15 cellular contexts compared by ENCODE assay signal in the genomic region with DNA sequence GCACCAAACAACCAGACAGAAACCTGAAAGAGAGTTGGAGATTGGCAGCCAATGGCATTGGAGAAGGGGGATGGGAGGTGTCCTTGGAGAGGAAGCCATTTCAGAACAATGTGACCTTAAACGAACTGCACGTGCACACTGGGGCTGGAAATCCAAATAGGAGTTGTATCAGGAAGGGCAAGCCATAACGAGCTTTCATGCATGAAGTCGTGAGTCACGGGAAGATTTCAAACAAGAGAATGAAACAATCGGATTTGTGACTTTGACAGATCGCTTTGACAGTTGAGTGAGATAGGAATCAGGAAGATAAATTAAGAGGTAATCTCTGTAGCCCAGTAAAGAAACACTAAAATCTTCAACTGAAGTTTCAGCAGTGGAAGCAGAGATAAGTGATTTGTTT.
"Had no signal": no experiment of that assay in that cellular context is flagged by ENCODE, and none has a peak within 500 bp of the region (broad histone marks: within the 10 kb centered on the region; RNA-seq: fewer than 3 reads in every experiment).

No MANE protein-coding gene starts in this region.

- H3K27me3 ChIP-seq: gastroesophageal sphincter, heart right ventricle had no signal

- FAIRE-seq: astrocyte, urothelium cell line had no signal

- H3K27ac Mint-ChIP-seq: activated CD4-positive, alpha-beta memory T cell treated with anti-CD3 and anti-CD28 coated beads, Interleukin-2, amount 10 ng/mL, durations not matched to agents 7 days and 5 days; effector memory CD8-positive, alpha-beta T cell; naive thymus-derived CD4-positive, alpha-beta T cell; stimulated activated effector memory CD8-positive, alpha-beta T cell treated with anti-CD3 and anti-CD28 coated beads, Interleukin-12 subunit alpha, Interleukin-12 subunit beta, amount 100 ng/mL, for 72 hours had no signal

- H3K27me3 Mint-ChIP-seq: activated CD4-positive, alpha-beta memory T cell treated with anti-CD3 and anti-CD28 coated beads, Interleukin-2, amount 10 ng/mL, durations not matched to agents 7 days and 5 days; effector memory CD8-positive, alpha-beta T cell; naive thymus-derived CD4-positive, alpha-beta T cell had no signal

- H3K36me3 Mint-ChIP-seq: stimulated activated effector memory CD8-positive, alpha-beta T cell treated with anti-CD3 and anti-CD28 coated beads, Interleukin-12 subunit alpha, Interleukin-12 subunit beta, amount 100 ng/mL, for 72 hours had no signal

- ATAC-seq: activated T-cell treated with anti-CD3 and anti-CD28 coated beads, Interleukin-2, amount 50 U/mL, for 4 hours; effector memory CD8-positive, alpha-beta T cell; gastroesophageal sphincter; heart right ventricle; left lobe of liver; naive thymus-derived CD4-positive, alpha-beta T cell; stimulated activated effector memory CD8-positive, alpha-beta T cell treated with anti-CD3 and anti-CD28 coated beads, Interleukin-12 subunit alpha, Interleukin-12 subunit beta, amount 100 ng/mL, for 72 hours had no signal

- H3K4me3 Mint-ChIP-seq: activated CD4-positive, alpha-beta memory T cell treated with anti-CD3 and anti-CD28 coated beads, Interleukin-2, amount 10 ng/mL, durations not matched to agents 7 days and 5 days; activated T-cell treated with anti-CD3 and anti-CD28 coated beads, Interleukin-2, amount 50 U/mL, for 4 hours; effector memory CD8-positive, alpha-beta T cell; naive thymus-derived CD4-positive, alpha-beta T cell; stimulated activated effector memory CD8-positive, alpha-beta T cell treated with anti-CD3 and anti-CD28 coated beads, Interleukin-12 subunit alpha, Interleukin-12 subunit beta, amount 100 ng/mL, for 72 hours had no signal

- H3K27ac ChIP-seq: gastroesophageal sphincter, heart right ventricle, VCaP had no signal

- H3K36me3 ChIP-seq: gastroesophageal sphincter, heart right ventricle had no signal

- H3K4me1 Mint-ChIP-seq: activated CD4-positive, alpha-beta memory T cell treated with anti-CD3 and anti-CD28 coated beads, Interleukin-2, amount 10 ng/mL, durations not matched to agents 7 days and 5 days; stimulated activated effector memory CD8-positive, alpha-beta T cell treated with anti-CD3 and anti-CD28 coated beads, Interleukin-12 subunit alpha, Interleukin-12 subunit beta, amount 100 ng/mL, for 72 hours had no signal

- H3K4me1 ChIP-seq: gastroesophageal sphincter, heart right ventricle had no signal

- H3K4me3 ChIP-seq: gastroesophageal sphincter, heart right ventricle had no signal

- DNase-seq: activated CD4-positive, alpha-beta memory T cell treated with anti-CD3 and anti-CD28 coated beads, Interleukin-2, amount 10 ng/mL, durations not matched to agents 7 days and 5 days; activated effector memory CD4-positive, alpha-beta T cell treated with Interleukin-2 at 50 U/mL for 16 hours; activated naive CD4-positive, alpha-beta T cell treated with anti-CD3 and anti-CD28 coated beads, Interleukin-2, amount 50 U/mL, for 16 hours; activated T-cell treated with anti-CD3 and anti-CD28 coated beads, Interleukin-2, amount 50 U/mL, for 4 hours; dermis blood vessel endothelial cell; effector memory CD8-positive, alpha-beta T cell; heart right ventricle; naive thymus-derived CD4-positive, alpha-beta T cell; retina had no signal
